In genomic region chr20:52494244-52494643, GRCh38 we compare ENCODE assay signal across 10 cellular contexts.
A peak's percentile ranks its signal among the peaks of the same experiment; 100 is the strongest.
DNase-seq lines count a peak whose midpoint lies in the region; ATAC-seq, FAIRE-seq and TF ChIP-seq lines count a peak whose summit lies in the region.
"Had no signal": no experiment of that assay in that cellular context is flagged by ENCODE, and none has a peak within 500 bp of the region (broad histone marks: within the 10 kb centered on the region; RNA-seq: fewer than 3 reads in every experiment).

No MANE protein-coding gene starts in this region.

- H3K4me2 ChIP-seq in MM.1S (ENCODE audit: low read depth, low read length): no peak overlapping the region

- H3K36me3 ChIP-seq in MM.1S (replicated peaks; ENCODE audit: insufficient read depth, low read length): no peaks in the 10 kb centered on the region
- H3K36me3 ChIP-seq: neutrophil had no signal

- H3K27me3 Mint-ChIP-seq in activated CD8-positive, alpha-beta T cell treated with anti-CD3 and anti-CD28 coated beads, Interleukin-2, amount 10 ng/mL, durations not matched to agents 7 days and 5 days (ENCODE audit: low read depth): peaks cover 11% of the 10 kb centered on the region

- no peaks in the 10 kb centered on the region for H3F3A ChIP-seq in MM.1S (ENCODE audit: insufficient read depth, low read length)

- no peaks in the 10 kb centered on the region for H3K27me3 ChIP-seq in MM.1S (replicated peaks; ENCODE audit: insufficient read depth, low read length)

- DNase-seq in HTR-8/SVneo (ENCODE audit: insufficient read length, low spot score) (peak; percentile 60), fibroblast of villous mesenchyme (ENCODE audit: low read depth) (peak; percentile 77), MM.1S (no peak), germinal center (ENCODE audit: low spot score) (no peak), NCI-H1694 treated with DMSO at 0.1 percent for 48 hours (lab: John Stamatoyannopoulos, UW) (no peak), NCI-H1694 (lab: John Stamatoyannopoulos, UW) (no peak)
- DNase-seq in activated CD8-positive, alpha-beta T cell treated with anti-CD3 and anti-CD28 coated beads, Interleukin-2, amount 10 ng/mL, durations not matched to agents 7 days and 5 days: peak; percentile 24
- DNase-seq in stimulated activated CD8-positive, alpha-beta memory T cell treated with anti-CD3 and anti-CD28 coated beads, Interleukin-12 subunit alpha, Interleukin-12 subunit beta, amount 100 ng/mL, for 24 hours (ENCODE audit: extremely low read depth): peak; percentile 15

- H3K79me2 ChIP-seq in MM.1S (ENCODE audit: low read length): no peaks in the 10 kb centered on the region

- no peaks in the 10 kb centered on the region for H4K20me1 ChIP-seq in MM.1S (ENCODE audit: insufficient read depth, low read length)

- FAIRE-seq in HTR-8/SVneo (lab: Jason Lieb, UNC): peak; percentile 93

- no peak overlapping the region for H3K4me3 Mint-ChIP-seq in activated CD8-positive, alpha-beta T cell treated with anti-CD3 and anti-CD28 coated beads, Interleukin-2, amount 10 ng/mL, durations not matched to agents 7 days and 5 days
- H3K4me3 Mint-ChIP-seq: WTC11 had no signal

- ATAC-seq in activated CD8-positive, alpha-beta T cell treated with anti-CD3 and anti-CD28 coated beads, Interleukin-2, amount 10 ng/mL, durations not matched to agents 7 days and 5 days: no peak
- ATAC-seq: WTC11 had no signal

- TF ChIP-seq CTCF in fibroblast of villous mesenchyme (IDR thresholded peaks at IDR 0.05; ENCODE audit: insufficient read depth, low read depth, low read length) (no peak), MM.1S (IDR thresholded peaks at IDR 0.05; ENCODE audit: low read length) (no peak)

- H3K4me1 Mint-ChIP-seq in activated CD8-positive, alpha-beta T cell treated with anti-CD3 and anti-CD28 coated beads, Interleukin-2, amount 10 ng/mL, durations not matched to agents 7 days and 5 days (ENCODE audit: low read depth): peaks cover 15% of the 10 kb centered on the region
- H3K4me1 Mint-ChIP-seq: WTC11 had no signal

- no peaks in the 10 kb centered on the region for H3K4me1 ChIP-seq in MM.1S (ENCODE audit: low read length)

- no peaks in the 10 kb centered on the region for H3K9me3 ChIP-seq in MM.1S (replicated peaks; ENCODE audit: insufficient read depth, low read length)
- H3K9me3 ChIP-seq: neutrophil had no signal

- H3K27ac ChIP-seq in MM.1S (ENCODE audit: low read length): no peak overlapping the region
- H3K27ac ChIP-seq: neutrophil had no signal

- H2AFZ ChIP-seq in MM.1S (ENCODE audit: low read length): no peak overlapping the region

- H3K36me3 Mint-ChIP-seq in activated CD8-positive, alpha-beta T cell treated with anti-CD3 and anti-CD28 coated beads, Interleukin-2, amount 10 ng/mL, durations not matched to agents 7 days and 5 days (ENCODE audit: low read depth): no peaks in the 10 kb centered on the region
- H3K36me3 Mint-ChIP-seq: WTC11 had no signal

- H3K9me2 ChIP-seq in MM.1S (replicated peaks; ENCODE audit: insufficient read depth, low read length): no peaks in the 10 kb centered on the region

- no peak overlapping the region for H3K9ac ChIP-seq in MM.1S (ENCODE audit: low read length)

- H3K4me3 ChIP-seq in fibroblast of villous mesenchyme (ENCODE audit: low read depth, low read length) (no peak overlapping the region), MM.1S (ENCODE audit: low read length) (no peak overlapping the region)

- CTCF ChIA-PET in activated CD8-positive, alpha-beta T cell treated with anti-CD3 and anti-CD28 coated beads, Interleukin-2, amount 10 ng/mL, durations not matched to agents 7 days and 5 days (lab: Charles Lee): no interaction called here

- no peak overlapping the region for H3K27ac Mint-ChIP-seq in activated CD8-positive, alpha-beta T cell treated with anti-CD3 and anti-CD28 coated beads, Interleukin-2, amount 10 ng/mL, durations not matched to agents 7 days and 5 days
- H3K27ac Mint-ChIP-seq: WTC11 had no signal

- POLR2A ChIA-PET in activated CD8-positive, alpha-beta T cell treated with anti-CD3 and anti-CD28 coated beads, Interleukin-2, amount 10 ng/mL, durations not matched to agents 7 days and 5 days (lab: Charles Lee): interaction anchor here (0.6 kb wide), 1 partner anchor 12 kb away, joined by 4 read pairs; no protein-coding TSS in a partner anchor

- no peaks in the 10 kb centered on the region for H3K9me3 Mint-ChIP-seq in activated CD8-positive, alpha-beta T cell treated with anti-CD3 and anti-CD28 coated beads, Interleukin-2, amount 10 ng/mL, durations not matched to agents 7 days and 5 days (ENCODE audit: insufficient read depth)

Comparison
In these comparisons a context has a peak if more than half of its experiments do, and no peak if none do; other contexts are left out.
1. DNase-seq: peak in HTR-8/SVneo (single experiment), activated CD8-positive, alpha-beta T cell treated with anti-CD3 and anti-CD28 coated beads, Interleukin-2, amount 10 ng/mL, durations not matched to agents 7 days and 5 days (single experiment), fibroblast of villous mesenchyme (single experiment) and stimulated activated CD8-positive, alpha-beta memory T cell treated with anti-CD3 and anti-CD28 coated beads, Interleukin-12 subunit alpha, Interleukin-12 subunit beta, amount 100 ng/mL, for 24 hours (single experiment); none in MM.1S (single experiment), germinal center (single experiment), NCI-H1694 treated with DMSO at 0.1 percent for 48 hours (single experiment) and NCI-H1694 (single experiment).